ENCODE assay signal across 8 cellular contexts in the genomic region with DNA sequence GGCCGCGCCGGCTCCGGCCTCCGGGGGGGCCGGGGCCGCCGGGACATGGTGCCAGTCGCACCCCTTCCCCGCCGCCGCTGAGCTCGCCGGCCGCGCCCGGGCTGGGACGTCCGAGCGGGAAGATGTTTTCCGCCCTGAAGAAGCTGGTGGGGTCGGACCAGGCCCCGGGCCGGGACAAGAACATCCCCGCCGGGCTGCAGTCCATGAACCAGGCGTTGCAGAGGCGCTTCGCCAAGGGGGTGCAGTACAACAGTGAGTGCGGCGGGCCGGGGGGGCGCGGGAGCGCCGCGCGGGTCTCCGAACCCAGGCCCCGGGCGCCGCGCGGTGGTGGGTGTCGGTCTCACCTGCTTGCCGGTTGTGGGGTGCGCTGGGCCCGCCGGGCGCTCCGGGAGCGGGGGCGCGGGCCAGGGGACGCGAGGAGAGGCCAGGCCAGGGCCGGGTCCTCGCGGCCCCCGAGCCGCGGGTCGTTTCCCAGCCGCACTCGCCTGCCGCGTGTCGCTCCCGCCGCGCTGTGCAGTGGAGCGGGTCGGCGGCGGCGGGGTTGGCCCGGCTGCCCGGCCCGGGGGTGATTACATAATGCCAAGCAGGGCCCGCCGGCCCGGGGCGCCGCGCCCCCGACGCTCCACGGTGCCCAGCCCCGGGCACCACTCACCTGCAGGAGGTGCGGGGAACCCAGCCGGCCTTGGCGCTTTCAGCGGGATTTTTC. TPM values are rescaled to one million over a fixed set of nuclear protein-coding genes. Genes with fewer than 3 reads are reported as not detected.
A peak's percentile ranks its signal among the peaks of the same experiment; 100 is the strongest.
DNase-seq lines count a peak whose midpoint lies in the region; ATAC-seq, FAIRE-seq and TF ChIP-seq lines count a peak whose summit lies in the region.

No MANE protein-coding gene starts in this region.

- H3K4me1 Mint-ChIP-seq in memory B cell = peaks cover 18% of the 10 kb centered on the region
- peaks cover 51% of the 10 kb centered on the region for H3K4me1 Mint-ChIP-seq in stimulated activated naive CD8-positive, alpha-beta T cell treated with anti-CD3 and anti-CD28 coated beads, Interleukin-15, amount 100 ng/mL, for 72 hours

- CTCF ChIA-PET in A549 (lab: Yijun Ruan, JAX) = interaction anchor here (0.7 to 9.9 kb wide), 10 partner anchors 9 to 419 kb away, joined by 3 to 110 read pairs (median 4); a partner anchor contains a TSS

- no peaks in the 10 kb centered on the region for H3K27me3 Mint-ChIP-seq in memory B cell
- no peaks in the 10 kb centered on the region for H3K27me3 Mint-ChIP-seq in stimulated activated naive CD8-positive, alpha-beta T cell treated with anti-CD3 and anti-CD28 coated beads, Interleukin-15, amount 100 ng/mL, for 72 hours

- TF ChIP-seq RAD21 in A549 (conservative IDR thresholded peaks at IDR 0.05 in 1 of 2, IDR thresholded peaks at IDR 0.05 in 1 of 2) = no peak

- intact Hi-C loops in sciatic nerve (cut with DNase I) = no loop called here

- H3K36me3 Mint-ChIP-seq in memory B cell = peaks cover 15% of the 10 kb centered on the region

- H3K27me3 ChIP-seq in WERI-Rb-1 (ENCODE audit: insufficient read depth, low read depth, severe bottlenecking) = no peaks in the 10 kb centered on the region

- H3K36me3 ChIP-seq in WERI-Rb-1 = peaks cover 83% of the 10 kb centered on the region

- no peaks in the 10 kb centered on the region for H3K9me3 Mint-ChIP-seq in memory B cell
- H3K9me3 Mint-ChIP-seq in stimulated activated naive CD8-positive, alpha-beta T cell treated with anti-CD3 and anti-CD28 coated beads, Interleukin-15, amount 100 ng/mL, for 72 hours = no peaks in the 10 kb centered on the region

- no peak for TF ChIP-seq POLR2A in A549 (IDR thresholded peaks at IDR 0.05; ENCODE audit: low read length)

- H3K27ac Mint-ChIP-seq in memory B cell = peak overlapping the region; percentile 68
- peak overlapping the region; percentile 42 to 90 for H3K27ac Mint-ChIP-seq in stimulated activated naive CD8-positive, alpha-beta T cell treated with anti-CD3 and anti-CD28 coated beads, Interleukin-15, amount 100 ng/mL, for 72 hours

- WGBS in A549 (ENCODE audit: missing lambda C conversion rate) = 0% methylated on average over 14 of the region's 93 CpGs

- DNase-seq in A549 (ENCODE audit: low read depth in 1 of 2, low spot score in 1 of 2) (no peak), WERI-Rb-1 (no peak), dermis blood vessel endothelial cell (peak; percentile 35), memory B cell (ENCODE audit: low spot score in 2 of 2) (peak in 1 of 2 donors; percentile 24), sciatic nerve (ENCODE audit: low spot score) (no peak)
- DNase-seq in stimulated activated naive CD8-positive, alpha-beta T cell treated with anti-CD3 and anti-CD28 coated beads, Interleukin-15, amount 100 ng/mL, for 72 hours = peak; percentile 45 to 54

- peak overlapping the region; percentile 98 for H3K4me2 ChIP-seq in A549

- H3K27ac ChIP-seq in A549 (peak overlapping the region; percentile 95 to 98), WERI-Rb-1 (peak overlapping the region; percentile 99)

- peak overlapping the region; percentile 88 for H3K4me3 ChIP-seq in A549
- H3K4me3 ChIP-seq in WERI-Rb-1 (ENCODE audit: low read depth, low read length) = peak overlapping the region; percentile 75

- H3K9me3 ChIP-seq in A549 (no peaks in the 10 kb centered on the region), WERI-Rb-1 (ENCODE audit: severe bottlenecking) (no peaks in the 10 kb centered on the region)

- H3K4me3 Mint-ChIP-seq in memory B cell = peak overlapping the region; percentile 86
- peak overlapping the region; percentile 83 to 89 for H3K4me3 Mint-ChIP-seq in stimulated activated naive CD8-positive, alpha-beta T cell treated with anti-CD3 and anti-CD28 coated beads, Interleukin-15, amount 100 ng/mL, for 72 hours

- TF ChIP-seq CTCF in A549 (IDR thresholded peaks at IDR 0.05) (0 out of 3 replicates have a peak, but pooled peaks have one; percentile 4), WERI-Rb-1 (IDR thresholded peaks at IDR 0.05; ENCODE audit: low read depth, low read length) (no peak)

- FAIRE-seq in A549 (lab: Jason Lieb, UNC) = no peak

- POLR2A ChIA-PET in A549 (lab: Yijun Ruan, JAX) = interaction anchor here (0.6 to 1.8 kb wide), 6 partner anchors 8 to 80 kb away, joined by 3 to 13 read pairs (median 4); a partner anchor contains a TSS

- ATAC-seq in A549 (peak; percentile 8 to 60), GM19023 (IDR thresholded peaks at IDR 0.05; ENCODE audit: unreplicated experiment) (peak; percentile 31), HG03139 (IDR thresholded peaks at IDR 0.05; ENCODE audit: unreplicated experiment) (peak; percentile 26), memory B cell (ENCODE audit: low read depth) (peak; percentile 47), sciatic nerve (no peak)
- ATAC-seq in stimulated activated naive CD8-positive, alpha-beta T cell treated with anti-CD3 and anti-CD28 coated beads, Interleukin-15, amount 100 ng/mL, for 72 hours = peak; percentile 59

- no peak for TF ChIP-seq EP300 in A549 (IDR thresholded peaks at IDR 0.05)

- peaks cover 24% of the 10 kb centered on the region for H3K4me1 ChIP-seq in A549

TF ChIP-seq in A549, 52 proteins besides CTCF, POLR2A, EP300 and RAD21:
- TF ChIP-seq HOXA7 (CRISPR knock-in tag; IDR thresholded peaks at IDR 0.05) (no peak), JUN (IDR thresholded peaks at IDR 0.05) (peak in 1 of 2 experiments; percentile 54; a peak in 2 of 5 replicates)

RNA-seq across cellular contexts. Expression of a gene that starts 0.5 kb away (rescaled TPM):
- 46.8 and 53.5 TPM in 2 replicates for polyA plus RNA-seq in A549 (2011; rRNA removed)
- 49.2 and 73.5 TPM in 2 replicates for polyA plus RNA-seq in A549 (2012; cell fraction: cytosol; rRNA removed)
- polyA plus RNA-seq in A549 (2012; cell fraction: nucleus; rRNA removed) = 112 and 138 TPM in 2 replicates
- polyA plus RNA-seq in A549 (2017; fragmentation: RNase III; extraction: RNeasy Plus Mini Kit Qiagen cat#74134 plus additional on column Dnase treatment) = 70.3 to 72.2 TPM (median 71.4 TPM) in 3 replicates
- polyA minus RNA-seq in A549 (2011; rRNA and poly(A)+ RNA removed) = 70.0 and 70.9 TPM in 2 replicates
- total RNA-seq in dermis blood vessel endothelial cell = 69.1 and 95.8 TPM in 2 replicates
- 46.9 TPM for total RNA-seq in sciatic nerve

RNA-seq across cellular contexts. Expression of a gene that starts 12.1 kb away (rescaled TPM):
- polyA plus RNA-seq in A549 (2011; rRNA removed) = 1.4 and 1.6 TPM in 2 replicates
- polyA plus RNA-seq in A549 (2012; cell fraction: cytosol; rRNA removed) = 0.73 and 0.93 TPM in 2 replicates
- 4.0 and 4.8 TPM in 2 replicates for polyA plus RNA-seq in A549 (2012; cell fraction: nucleus; rRNA removed)
- 0.58 to 1.1 TPM (median 0.90 TPM) in 3 replicates for polyA plus RNA-seq in A549 (2017; fragmentation: RNase III; extraction: RNeasy Plus Mini Kit Qiagen cat#74134 plus additional on column Dnase treatment)
- polyA minus RNA-seq in A549 (2011; rRNA and poly(A)+ RNA removed) = 0.66 TPM in 1 of 2 replicates, not detected in the other
- total RNA-seq in dermis blood vessel endothelial cell = 0.37 and 1.0 TPM in 2 replicates
- total RNA-seq in sciatic nerve = 2.5 TPM

RNA-seq across cellular contexts. Expression of a gene that starts 17.1 kb away (rescaled TPM):
- polyA plus RNA-seq in A549 (2011; rRNA removed) (64.5 and 78.0 TPM in 2 replicates), A549 (2017; fragmentation: RNase III; extraction: RNeasy Plus Mini Kit Qiagen cat#74134 plus additional on column Dnase treatment) (69.9 to 71.0 TPM (median 70.7 TPM) in 3 replicates)
- polyA plus RNA-seq in A549 (2012; cell fraction: cytosol; rRNA removed) = 104 and 117 TPM in 2 replicates
- 75.8 and 78.8 TPM in 2 replicates for polyA plus RNA-seq in A549 (2012; cell fraction: nucleus; rRNA removed)
- polyA minus RNA-seq in A549 (2011; rRNA and poly(A)+ RNA removed) = 27.4 and 35.2 TPM in 2 replicates
- total RNA-seq in dermis blood vessel endothelial cell (47.9 and 98.5 TPM in 2 replicates), sciatic nerve (37.8 TPM)

RNA-seq across cellular contexts. Expression of a gene that starts 34.0 kb away (rescaled TPM):
- polyA plus RNA-seq in A549 (2011; rRNA removed) (0.75 and 0.76 TPM in 2 replicates), A549 (2017; fragmentation: RNase III; extraction: RNeasy Plus Mini Kit Qiagen cat#74134 plus additional on column Dnase treatment) (3.0 to 3.6 TPM (median 3.2 TPM) in 3 replicates)
- polyA plus RNA-seq in A549 (2012; cell fraction: cytosol; rRNA removed) = 1.8 and 2.4 TPM in 2 replicates
- 7.0 and 10.6 TPM in 2 replicates for polyA plus RNA-seq in A549 (2012; cell fraction: nucleus; rRNA removed)
- polyA minus RNA-seq in A549 (2011; rRNA and poly(A)+ RNA removed) = 0.37 and 0.44 TPM in 2 replicates
- total RNA-seq in dermis blood vessel endothelial cell (1.0 TPM in 2 replicates), sciatic nerve (3.1 TPM)

RNA-seq across cellular contexts. Expression of a gene that starts 41.0 kb away (rescaled TPM):
- 104 and 123 TPM in 2 replicates for polyA plus RNA-seq in A549 (2011; rRNA removed)
- polyA plus RNA-seq in A549 (2012; cell fraction: cytosol; rRNA removed) = 510 and 515 TPM in 2 replicates
- 329 and 453 TPM in 2 replicates for polyA plus RNA-seq in A549 (2012; cell fraction: nucleus; rRNA removed)
- polyA plus RNA-seq in A549 (2017; fragmentation: RNase III; extraction: RNeasy Plus Mini Kit Qiagen cat#74134 plus additional on column Dnase treatment) = 234 to 261 TPM (median 239 TPM) in 3 replicates
- polyA minus RNA-seq in A549 (2011; rRNA and poly(A)+ RNA removed) = 34.7 and 36.2 TPM in 2 replicates
- total RNA-seq in dermis blood vessel endothelial cell = 99.0 and 104 TPM in 2 replicates
- total RNA-seq in sciatic nerve = 76.4 TPM

Comparison
In these comparisons a context has a peak if more than half of its experiments do, and no peak if none do; other contexts are left out.
1. DNase-seq: peak in dermis blood vessel endothelial cell (single experiment) and stimulated activated naive CD8-positive, alpha-beta T cell treated with anti-CD3 and anti-CD28 coated beads, Interleukin-15, amount 100 ng/mL, for 72 hours (2 of 2); none in A549 (0 of 2), WERI-Rb-1 (single experiment) and sciatic nerve (single experiment).